In genomic region chr2:60411295-60411694, GRCh38 we compare ENCODE assay signal across 22 cellular contexts.
DNase-seq lines count a peak whose midpoint lies in the region; ATAC-seq and TF ChIP-seq lines count a peak whose summit lies in the region.
"Had no signal": no experiment of that assay in that cellular context is flagged by ENCODE, and none has a peak within 500 bp of the region (broad histone marks: within the 10 kb centered on the region; RNA-seq: fewer than 3 reads in every experiment).

No MANE protein-coding gene starts in this region.

- H3K27ac ChIP-seq in cardiac muscle cell (peak overlapping the region; percentile 54), OCI-LY7 (ENCODE audit: low read depth, low read length, poor library complexity, severe bottlenecking) (no peak overlapping the region)
- H3K27ac ChIP-seq: breast epithelium, tibial artery had no signal

- H3K4me3 Mint-ChIP-seq in memory B cell: peak overlapping the region; percentile 64
- H3K4me3 Mint-ChIP-seq: activated CD8-positive, alpha-beta T cell treated with anti-CD3 and anti-CD28 coated beads, Interleukin-2, amount 10 ng/mL, durations not matched to agents 7 days and 5 days; stimulated activated naive CD8-positive, alpha-beta T cell treated with anti-CD3 and anti-CD28 coated beads, Interleukin-15, Interleukin-2, amounts not matched to agents 100 ng/mL and 50 ng/mL, for 24 hours had no signal

- H3K36me3 ChIP-seq in cardiac muscle cell (no peaks in the 10 kb centered on the region), OCI-LY7 (ENCODE audit: insufficient read depth, low read length) (no peaks in the 10 kb centered on the region)
- H3K36me3 ChIP-seq: breast epithelium, tibial artery had no signal

- H3K4me3 ChIP-seq in cardiac muscle cell: no peak overlapping the region
- no peak overlapping the region for H3K4me3 ChIP-seq in OCI-LY7 (ENCODE audit: low read depth, low read length, poor library complexity, severe bottlenecking)
- H3K4me3 ChIP-seq: breast epithelium, tibial artery had no signal

- H3K4me1 Mint-ChIP-seq in memory B cell: peaks cover 54% of the 10 kb centered on the region

- H3K9me3 Mint-ChIP-seq in memory B cell: peaks cover 2% of the 10 kb centered on the region
- H3K9me3 Mint-ChIP-seq: stimulated activated naive CD8-positive, alpha-beta T cell treated with anti-CD3 and anti-CD28 coated beads, Interleukin-15, Interleukin-2, amounts not matched to agents 100 ng/mL and 50 ng/mL, for 24 hours had no signal

- no peaks in the 10 kb centered on the region for H3K27me3 ChIP-seq in cardiac muscle cell
- H3K27me3 ChIP-seq: breast epithelium, tibial artery had no signal

- H3K9me3 ChIP-seq in cardiac muscle cell (ENCODE audit: low read depth): no peaks in the 10 kb centered on the region
- H3K9me3 ChIP-seq in OCI-LY7 (ENCODE audit: low read length): peaks cover 6% of the 10 kb centered on the region; the same call in 1 of the 2 replicates
- H3K9me3 ChIP-seq: breast epithelium, tibial artery had no signal

- H4K20me1 ChIP-seq in OCI-LY7 (ENCODE audit: insufficient read depth, low read length): no peaks in the 10 kb centered on the region

- peak in 1 of 2 donors; percentile 51 for DNase-seq in cardiac muscle cell (ENCODE audit: low read depth in 1 of 2, low spot score in 1 of 2)
- DNase-seq in Right ventricle myocardium superior: no peak
- DNase-seq in OCI-LY7 (ENCODE audit: low spot score): peak; percentile 27
- no peak for DNase-seq in memory B cell (ENCODE audit: low spot score in 2 of 2)
- no peak for DNase-seq in cardiac septum (ENCODE audit: low spot score)
- no peak for DNase-seq in SHP77 (lab: John Stamatoyannopoulos, UW)
- DNase-seq: activated CD8-positive, alpha-beta T cell treated with anti-CD3 and anti-CD28 coated beads, Interleukin-2, amount 10 ng/mL, durations not matched to agents 7 days and 5 days; activated gamma-delta T cell treated with Interleukin-2 at 50 U/mL for 16 hours; activated T-cell treated with anti-CD3 and anti-CD28 coated beads, Interleukin-2, amount 50 U/mL, for 1 hour; COR-L47; DMS79 treated with DMSO at 0.1 percent for 48 hours; HCEC 1CT; mammary epithelial cell; NCI-H2081 treated with DMSO at 0.1 percent for 48 hours; retina; stimulated activated CD4-positive, alpha-beta T cell treated with anti-CD3 and anti-CD28 coated beads, Interleukin-4, amount 100 ng/mL, for 24 hours; SW 1271; tibial artery had no signal

- peak overlapping the region; percentile 59 for H2AFZ ChIP-seq in OCI-LY7 (ENCODE audit: low read length)

- H3K79me2 ChIP-seq in OCI-LY7 (ENCODE audit: insufficient read depth, low read depth, low read length): no peaks in the 10 kb centered on the region

- POLR2A ChIA-PET in OCI-LY7 (lab: Charles Lee): interaction anchor here (0.6 to 1.0 kb wide), 3 partner anchors 14 to 72 kb away, joined by 3 to 4 read pairs (median 3); no protein-coding TSS in a partner anchor

- peak overlapping the region; percentile 79 for H3K27ac Mint-ChIP-seq in memory B cell
- H3K27ac Mint-ChIP-seq: activated CD8-positive, alpha-beta T cell treated with anti-CD3 and anti-CD28 coated beads, Interleukin-2, amount 10 ng/mL, durations not matched to agents 7 days and 5 days; stimulated activated naive CD8-positive, alpha-beta T cell treated with anti-CD3 and anti-CD28 coated beads, Interleukin-15, Interleukin-2, amounts not matched to agents 100 ng/mL and 50 ng/mL, for 24 hours had no signal

- no peak for ATAC-seq in Right ventricle myocardium superior (ENCODE audit: poor library complexity)
- ATAC-seq in memory B cell (ENCODE audit: low read depth): no peak
- ATAC-seq in GM19023 (IDR thresholded peaks at IDR 0.05; ENCODE audit: unreplicated experiment): no peak
- ATAC-seq in GM19324 (IDR thresholded peaks at IDR 0.05; ENCODE audit: low FRiP score, unreplicated experiment): no peak
- ATAC-seq: activated CD8-positive, alpha-beta T cell treated with anti-CD3 and anti-CD28 coated beads, Interleukin-2, amount 10 ng/mL, durations not matched to agents 7 days and 5 days had no signal

- H3K27me3 Mint-ChIP-seq in memory B cell: no peaks in the 10 kb centered on the region
- H3K27me3 Mint-ChIP-seq: stimulated activated naive CD8-positive, alpha-beta T cell treated with anti-CD3 and anti-CD28 coated beads, Interleukin-15, Interleukin-2, amounts not matched to agents 100 ng/mL and 50 ng/mL, for 24 hours had no signal

- H3K4me1 ChIP-seq in cardiac muscle cell (ENCODE audit: low read depth): peaks cover 39% of the 10 kb centered on the region
- peaks cover 51% of the 10 kb centered on the region for H3K4me1 ChIP-seq in OCI-LY7 (ENCODE audit: insufficient read depth, low read length, poor library complexity, severe bottlenecking)
- H3K4me1 ChIP-seq: breast epithelium, tibial artery had no signal

- no peaks in the 10 kb centered on the region for H3K9me2 ChIP-seq in OCI-LY7 (ENCODE audit: insufficient read depth, low read length)

- TF ChIP-seq CTCF in cardiac muscle cell (IDR thresholded peaks at IDR 0.05; ENCODE audit: low read depth, low read length): no peak
- no peak for TF ChIP-seq CTCF in OCI-LY7 (conservative IDR thresholded peaks at IDR 0.05; ENCODE audit: low read length)

- CTCF ChIA-PET in OCI-LY7 (lab: Charles Lee; ENCODE audit: unreplicated experiment): no interaction called here

- intact Hi-C loops in Right ventricle myocardium superior (cut with DNase I): no loop called here
- intact Hi-C loops in OCI-LY7 (cut with micrococcal nuclease; ENCODE audit: unreplicated experiment): no loop called here
- intact Hi-C loops in cardiac septum (cut with DNase I): no loop called here

- no peaks in the 10 kb centered on the region for H3K36me3 Mint-ChIP-seq in memory B cell

- H3K4me2 ChIP-seq in OCI-LY7 (ENCODE audit: low read length): peak overlapping the region; percentile 27

- no TSS peak for BruUV-seq in OCI-LY7 (replicated peaks; lab: Mats Ljungman, UMichigan)
